Comparison of ENCODE assay signal across 8 cellular contexts in the genomic region with DNA sequence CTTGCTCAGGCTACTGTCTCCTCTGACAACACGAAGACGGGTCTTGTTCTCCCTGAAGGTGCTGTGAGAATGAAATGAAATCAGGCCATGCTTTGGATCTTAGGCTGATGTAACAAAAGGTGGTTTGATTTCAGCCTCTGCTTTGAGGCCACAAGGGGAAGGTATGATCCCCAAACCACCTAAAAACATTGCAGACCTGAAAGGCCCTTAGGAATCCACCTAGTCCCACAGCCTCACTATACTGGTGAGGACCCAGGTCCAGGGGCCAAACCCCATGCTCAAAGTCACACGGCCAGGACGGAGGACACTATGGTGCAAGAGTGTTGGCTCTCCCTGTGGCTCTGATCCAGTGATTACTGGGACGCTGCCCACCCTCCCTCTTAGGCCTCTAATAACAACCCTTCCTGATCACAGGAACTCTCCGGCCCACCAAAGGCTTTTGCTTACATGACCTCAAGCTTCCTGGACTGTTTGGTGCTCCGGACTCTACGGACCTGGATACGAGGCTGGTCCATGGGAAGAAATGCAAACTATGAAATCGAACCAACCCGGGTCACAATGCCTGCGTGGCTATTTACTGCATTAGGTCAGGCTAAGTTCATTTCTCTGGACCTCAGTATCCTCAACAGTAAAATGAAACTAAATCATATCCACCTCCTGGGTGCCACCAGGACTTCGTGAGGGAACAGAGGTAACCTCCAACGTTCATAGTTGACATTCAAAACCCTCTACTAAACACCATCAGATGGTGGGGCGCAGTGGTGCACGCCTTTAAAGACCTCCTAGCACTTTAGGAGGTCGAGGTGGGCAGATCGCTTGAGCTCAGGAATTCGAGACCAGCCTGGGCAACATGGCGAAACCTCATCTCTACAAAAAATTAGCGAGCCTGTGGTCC. TPM values are rescaled to one million over a fixed set of nuclear protein-coding genes. Genes with fewer than 3 reads are reported as not detected.
A peak's percentile ranks its signal among the peaks of the same experiment; 100 is the strongest.
DNase-seq lines count a peak whose midpoint lies in the region; ATAC-seq and TF ChIP-seq lines count a peak whose summit lies in the region.

No MANE protein-coding gene starts in this region.

- H3K36me3 Mint-ChIP-seq in T-cell: peaks cover 18% of the 10 kb centered on the region

- H3K27ac Mint-ChIP-seq in T-cell: peak overlapping the region; percentile 75 to 96

- ATAC-seq in T-cell (replicated peaks in 1 of 4): no peak
- ATAC-seq in sciatic nerve: peak; percentile 57
- no peak for ATAC-seq in GM18861 (IDR thresholded peaks at IDR 0.05; ENCODE audit: unreplicated experiment)
- ATAC-seq in HG03039 (IDR thresholded peaks at IDR 0.05; ENCODE audit: unreplicated experiment): no peak
- no peak for ATAC-seq in GM18870 (IDR thresholded peaks at IDR 0.05; ENCODE audit: unreplicated experiment)

- H3K27me3 Mint-ChIP-seq in T-cell: no peaks in the 10 kb centered on the region

- POLR2A ChIA-PET in T-cell (lab: Charles Lee): interaction anchor here in 1 of 2 donors (0.6 kb wide), 1 partner anchor 319 kb away, joined by 3 read pairs; no protein-coding TSS in a partner anchor

- CTCF ChIA-PET in T-cell (lab: Charles Lee): no interaction called here

- H3K9me3 Mint-ChIP-seq in T-cell: peaks cover 0 to 3% (median 0%) of the 10 kb centered on the region in 3 donors

- TF ChIP-seq CTCF in GM12875 (IDR thresholded peaks at IDR 0.05; ENCODE audit: borderline replicate concordance, insufficient read depth, low read depth, low read length) (no peak), fibroblast of pulmonary artery (IDR thresholded peaks at IDR 0.05; ENCODE audit: low read length, missing control alignments) (no peak)

- intact Hi-C loops in sciatic nerve (cut with DNase I): no loop called here

- DNase-seq in T-cell (no peak), fibroblast of pulmonary artery (ENCODE audit: low read depth) (no peak), sciatic nerve (ENCODE audit: low spot score) (peak; percentile 71)
- no peak for DNase-seq in central memory CD4-positive, alpha-beta T cell

- H3K4me1 Mint-ChIP-seq in T-cell: peaks cover 62 to 70% (median 62%) of the 10 kb centered on the region in 3 donors

- peak overlapping the region; percentile 86 to 95 (median 94) for H3K4me3 Mint-ChIP-seq in T-cell

- H3K4me3 ChIP-seq in GM12875 (ENCODE audit: low read depth, low read length) (peak overlapping the region; percentile 93), fibroblast of pulmonary artery (replicated peaks; ENCODE audit: low read depth, low read length) (peak overlapping the region; percentile 87)

RNA-seq across cellular contexts. Expression of a gene that starts 1.5 kb away (rescaled TPM):
- total RNA-seq in T-cell (10 to 100 TPM; 41.4 to 59.7 (median 56.1) TPM), sciatic nerve (51.5 TPM)

RNA-seq across cellular contexts. Expression of a gene that starts 48.5 kb away (rescaled TPM):
- total RNA-seq in T-cell: 10 to 100 TPM; 14.7 to 19.2 (median 15.7) TPM
- 13.7 TPM for total RNA-seq in sciatic nerve
